Comparison of ENCODE assay signal across 14 cellular contexts in genomic region chr5:112116372-112116771, GRCh38.
A peak's percentile ranks its signal among the peaks of the same experiment; 100 is the strongest.
DNase-seq lines count a peak whose midpoint lies in the region; ATAC-seq, FAIRE-seq and TF ChIP-seq lines count a peak whose summit lies in the region.
"Had no signal": no experiment of that assay in that cellular context is flagged by ENCODE, and none has a peak within 500 bp of the region (broad histone marks: within the 10 kb centered on the region; RNA-seq: fewer than 3 reads in every experiment).

No MANE protein-coding gene starts in this region.

- ATAC-seq in GM19438 (IDR thresholded peaks at IDR 0.05; ENCODE audit: low read depth, unreplicated experiment) (peak; percentile 53), HG02759 (IDR thresholded peaks at IDR 0.05; ENCODE audit: unreplicated experiment) (peak; percentile 77), HG03521 (IDR thresholded peaks at IDR 0.05; ENCODE audit: unreplicated experiment) (peak; percentile 55)
- ATAC-seq: activated naive CD8-positive, alpha-beta T cell treated with anti-CD3 and anti-CD28 coated beads, Interleukin-2, amount 50 U/mL, for 24 hours had no signal

- no peak for TF ChIP-seq POLR2A in GM12892 (IDR thresholded peaks at IDR 0.05; ENCODE audit: low read depth, low read length)

- DNase-seq in GM12892 (ENCODE audit: insufficient read length) (no peak), D341Med (ENCODE audit: low spot score) (no peak), HK-2 (ENCODE audit: unreplicated experiment) (no peak), HuH-7 (ENCODE audit: low spot score) (no peak)
- DNase-seq in activated CD4-positive, alpha-beta T cell treated with anti-CD3 and anti-CD28 coated beads for 1 hour: no peak
- DNase-seq: activated naive CD8-positive, alpha-beta T cell treated with anti-CD3 and anti-CD28 coated beads, Interleukin-2, amount 50 U/mL, for 24 hours; left ventricle myocardium inferior; NCI-H146; stimulated activated CD4-positive, alpha-beta T cell treated with anti-CD3 and anti-CD28 coated beads, Interleukin-15, amount 100 ng/mL, for 24 hours; transverse colon had no signal

- FAIRE-seq in GM12892 (lab: Jason Lieb, UNC): peak; percentile 5
- FAIRE-seq: colon had no signal
